16 cellular contexts compared by ENCODE assay signal in genomic region chr6:63554782-63555181, GRCh38. TPM values are rescaled to one million over a fixed set of nuclear protein-coding genes. Genes with fewer than 3 reads are reported as not detected.
DNase-seq lines count a peak whose midpoint lies in the region; ATAC-seq and TF ChIP-seq lines count a peak whose summit lies in the region.
"Had no signal": no experiment of that assay in that cellular context is flagged by ENCODE, and none has a peak within 500 bp of the region (broad histone marks: within the 10 kb centered on the region; RNA-seq: fewer than 3 reads in every experiment).

No MANE protein-coding gene starts in this region.

- DNase-seq in COLO829 (ENCODE audit: low spot score) (peak; percentile 42), PC-9 (no peak), foreskin keratinocyte (no peak), HuH-7.5 (ENCODE audit: low spot score) (no peak)
- DNase-seq in activated naive CD4-positive, alpha-beta T cell treated with Interleukin-2 at 50 U/mL for 16 hours, result no peak
- DNase-seq: BE2C; CD4-positive, alpha-beta memory T cell; COR-L47; DMS153; DMS79 treated with DMSO at 0.1 percent for 48 hours; EL; GOT3; H9 had no signal

- H3K4me1 ChIP-seq in PC-9 (replicated peaks; ENCODE audit: insufficient read depth) (peaks cover 10% of the 10 kb centered on the region), foreskin keratinocyte (peaks cover 18% of the 10 kb centered on the region), skeletal muscle tissue (ENCODE audit: control insufficient read depth in 3 of 3, insufficient read depth in 3 of 3, low read length in 3 of 3) (peaks cover 2 to 10% (median 5%) of the 10 kb centered on the region in 3 donors)
- H3K4me1 ChIP-seq: BE2C had no signal

- CTCF ChIA-PET in PC-9 (lab: Charles Lee), result no interaction called here

- intact Hi-C loops in PC-9 (cut with micrococcal nuclease; ENCODE audit: unreplicated experiment), result no loop called here

- H3K79me2 ChIP-seq in PC-9 (ENCODE audit: low read depth), result no peaks in the 10 kb centered on the region

- no peak overlapping the region for H2AFZ ChIP-seq in PC-9

- no peaks in the 10 kb centered on the region for H3K36me3 ChIP-seq in PC-9 (ENCODE audit: low read depth)
- H3K36me3 ChIP-seq in skeletal muscle tissue (ENCODE audit: control insufficient read depth in 3 of 3, insufficient read depth in 3 of 3, low read length in 3 of 3), result no peaks in the 10 kb centered on the region
- H3K36me3 ChIP-seq: BE2C had no signal

- BruUV-seq in PC-9 (replicated peaks; lab: Mats Ljungman, UMichigan), result no TSS peak

- peak overlapping the region; percentile 50; the same call in 1 of the 2 replicates for H3K4me2 ChIP-seq in PC-9

- no peaks in the 10 kb centered on the region for H3F3A ChIP-seq in PC-9 (ENCODE audit: insufficient read depth, low read depth)

- no peaks in the 10 kb centered on the region for H3K9me2 ChIP-seq in PC-9 (ENCODE audit: insufficient read depth)

- no peaks in the 10 kb centered on the region for H3K9me3 ChIP-seq in PC-9 (ENCODE audit: insufficient read depth, low read depth)
- no peaks in the 10 kb centered on the region for H3K9me3 ChIP-seq in skeletal muscle tissue (ENCODE audit: control insufficient read depth in 3 of 3, low read length in 3 of 3)
- H3K9me3 ChIP-seq: BE2C had no signal

- H4K20me1 ChIP-seq in PC-9 (ENCODE audit: insufficient read depth), result no peaks in the 10 kb centered on the region

- H3K4me3 ChIP-seq in PC-9 (no peak overlapping the region), skeletal muscle tissue (ENCODE audit: low read length in 3 of 3) (no peak overlapping the region)

- H3K27ac ChIP-seq in PC-9, result peak overlapping the region; percentile 54; the same call in 1 of the 2 replicates
- peak overlapping the region; percentile 77 for H3K27ac ChIP-seq in foreskin keratinocyte
- peak overlapping the region; percentile 95 for H3K27ac ChIP-seq in skeletal muscle tissue (ENCODE audit: low read depth, low read length)
- H3K27ac ChIP-seq: C4-2B had no signal

- H3K9ac ChIP-seq in skeletal muscle tissue (ENCODE audit: low read depth in 1 of 3, low read length in 3 of 3), result no peak overlapping the region

- ATAC-seq in foreskin keratinocyte (no peak), GM19395 (IDR thresholded peaks at IDR 0.05; ENCODE audit: unreplicated experiment) (no peak)

- POLR2A ChIA-PET in PC-9 (lab: Charles Lee; ENCODE audit: unreplicated experiment), result no interaction called here

- no peaks in the 10 kb centered on the region for H3K27me3 ChIP-seq in PC-9 (ENCODE audit: insufficient read depth, low read depth)
- no peaks in the 10 kb centered on the region for H3K27me3 ChIP-seq in foreskin keratinocyte
- no peaks in the 10 kb centered on the region for H3K27me3 ChIP-seq in skeletal muscle tissue (ENCODE audit: control insufficient read depth in 3 of 3, insufficient read depth in 3 of 3, low read length in 3 of 3)
- H3K27me3 ChIP-seq: BE2C had no signal

- TF ChIP-seq CTCF in PC-9 (conservative IDR thresholded peaks at IDR 0.05) (no peak), foreskin keratinocyte (conservative IDR thresholded peaks at IDR 0.05) (no peak)

RNA-seq across cellular contexts. Expression of gene PTP4A1, which starts 17.5 kb away (rescaled TPM):
- total RNA-seq in PC-9 (2021) (46.4 and 63.8 TPM in 2 replicates), foreskin keratinocyte (77.0 and 78.5 TPM in 2 replicates), skeletal muscle tissue (28.7 TPM)
- 39.6 and 48.9 TPM in 2 replicates for polyA plus RNA-seq in foreskin keratinocyte
